In the genomic region with DNA sequence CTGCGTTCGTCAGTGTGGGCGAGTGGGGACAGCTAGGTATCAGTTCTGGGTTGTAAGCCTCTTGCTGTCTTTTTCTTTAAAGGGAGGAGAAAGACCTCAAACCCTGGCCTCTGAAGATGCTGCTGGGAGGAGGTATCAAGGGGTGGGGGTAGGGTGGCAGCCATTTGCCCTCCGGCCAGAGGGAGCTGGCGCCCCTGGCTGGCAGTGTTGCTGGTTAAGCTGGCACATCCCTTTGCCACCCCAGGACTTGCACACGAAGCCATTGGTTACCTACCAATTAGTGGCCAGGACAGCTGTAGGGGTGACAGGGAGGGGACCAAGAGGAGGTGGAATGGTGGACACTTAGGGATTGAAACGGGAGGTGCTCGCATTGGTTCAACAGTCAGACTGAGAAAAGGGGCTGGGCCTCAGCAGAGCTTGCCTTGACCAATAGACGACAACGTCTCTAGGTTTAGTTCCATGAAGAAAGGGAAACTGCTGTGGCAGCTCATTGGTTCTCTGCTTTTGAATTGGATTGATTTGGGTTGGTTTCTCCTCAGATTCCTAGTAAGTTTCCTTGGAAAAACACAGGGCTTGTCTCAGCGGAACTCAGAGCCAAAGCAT, we compare ENCODE assay signal across 1 cellular context.
TF ChIP-seq lines count a peak whose summit lies in the region.

No MANE protein-coding gene starts in this region.

TF ChIP-seq in K562, 482 proteins besides CTCF, POLR2A, EP300 and RAD21:
- TF ChIP-seq, protein P1, sequence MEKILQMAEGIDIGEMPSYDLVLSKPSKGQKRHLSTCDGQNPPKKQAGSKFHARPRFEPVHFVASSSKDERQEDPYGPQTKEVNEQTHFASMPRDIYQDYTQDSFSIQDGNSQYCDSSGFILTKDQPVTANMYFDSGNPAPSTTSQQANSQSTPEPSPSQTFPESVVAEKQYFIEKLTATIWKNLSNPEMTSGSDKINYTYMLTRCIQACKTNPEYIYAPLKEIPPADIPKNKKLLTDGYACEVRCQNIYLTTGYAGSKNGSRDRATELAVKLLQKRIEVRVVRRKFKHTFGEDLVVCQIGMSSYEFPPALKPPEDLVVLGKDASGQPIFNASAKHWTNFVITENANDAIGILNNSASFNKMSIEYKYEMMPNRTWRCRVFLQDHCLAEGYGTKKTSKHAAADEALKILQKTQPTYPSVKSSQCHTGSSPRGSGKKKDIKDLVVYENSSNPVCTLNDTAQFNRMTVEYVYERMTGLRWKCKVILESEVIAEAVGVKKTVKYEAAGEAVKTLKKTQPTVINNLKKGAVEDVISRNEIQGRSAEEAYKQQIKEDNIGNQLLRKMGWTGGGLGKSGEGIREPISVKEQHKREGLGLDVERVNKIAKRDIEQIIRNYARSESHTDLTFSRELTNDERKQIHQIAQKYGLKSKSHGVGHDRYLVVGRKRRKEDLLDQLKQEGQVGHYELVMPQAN (IDR thresholded peaks at IDR 0.05; ENCODE audit: borderline replicate concordance) = no peak
- TF ChIP-seq NFYB (IDR thresholded peaks at IDR 0.05; ENCODE audit: extremely low read depth, insufficient read length) = peak; percentile 27
